Comparison of ENCODE assay signal across 18 cellular contexts in the genomic region with DNA sequence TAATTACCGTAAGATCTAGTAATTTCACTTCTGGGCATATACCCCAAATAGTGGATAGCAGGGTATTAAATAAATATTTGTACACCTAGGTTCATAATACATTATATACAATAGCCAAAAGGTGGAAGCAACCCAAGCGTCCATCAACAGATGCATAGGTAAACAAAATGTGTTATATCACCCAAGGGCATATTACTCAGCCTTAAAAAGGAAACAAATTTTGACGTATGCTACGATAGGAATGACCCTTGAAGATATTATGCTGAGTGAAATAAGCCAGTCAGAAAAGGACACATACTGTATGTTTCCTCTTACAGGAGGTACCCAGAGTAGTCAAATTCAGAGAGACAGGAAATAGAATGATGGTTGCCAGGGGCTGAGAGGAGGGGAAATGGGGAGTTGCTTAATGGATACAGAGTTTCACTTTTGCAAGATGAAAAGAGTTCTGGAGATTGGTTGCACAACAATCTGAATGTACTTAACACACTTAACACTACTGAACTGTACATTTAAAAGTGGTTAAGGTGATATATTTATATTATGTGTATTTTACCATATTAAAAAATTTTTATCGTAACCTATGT.
"Had no signal": no experiment of that assay in that cellular context is flagged by ENCODE, and none has a peak within 500 bp of the region (broad histone marks: within the 10 kb centered on the region; RNA-seq: fewer than 3 reads in every experiment).

No MANE protein-coding gene starts in this region.

- H3K9me3 Mint-ChIP-seq: activated CD8-positive, alpha-beta T cell treated with anti-CD3 and anti-CD28 coated beads for 36 hours; activated T-cell treated with anti-CD3 and anti-CD28 coated beads, Interleukin-2, amount 50 U/mL, for 4 hours had no signal

- DNase-seq: activated CD4-positive, CD25-positive, alpha-beta regulatory T cell treated with anti-CD3 and anti-CD28 coated beads, Interleukin-2, amount 50 U/mL, for 72 hours; activated CD8-positive, alpha-beta T cell treated with anti-CD3 and anti-CD28 coated beads for 36 hours; activated effector memory CD4-positive, alpha-beta T cell treated with Interleukin-2 at 50 U/mL for 16 hours; activated naive CD4-positive, alpha-beta T cell treated with anti-CD3 and anti-CD28 coated beads, Interleukin-2, amount 50 U/mL, for 16 hours; activated T-cell treated with anti-CD3 and anti-CD28 coated beads, Interleukin-2, amount 50 U/mL, for 4 hours; body of pancreas; cortex of kidney; effector CD8-positive, alpha-beta T cell; foreskin keratinocyte; head of caudate nucleus; immature natural killer cell; mesendoderm; nucleus accumbens; stimulated activated CD4-positive, alpha-beta T cell treated with anti-CD3 and anti-CD28 coated beads, Interleukin-15, amount 100 ng/mL, for 24 hours; stimulated activated CD4-positive, alpha-beta T cell treated with anti-CD3 and anti-CD28 coated beads, Interleukin-4, amount 100 ng/mL, for 1 hour; stimulated activated naive CD4-positive, alpha-beta T cell; T-helper 9 cell had no signal

- ATAC-seq: activated CD8-positive, alpha-beta T cell treated with anti-CD3 and anti-CD28 coated beads for 36 hours; activated T-cell treated with anti-CD3 and anti-CD28 coated beads, Interleukin-2, amount 50 U/mL, for 4 hours; body of pancreas; foreskin keratinocyte had no signal

- H3K36me3 Mint-ChIP-seq: immature natural killer cell had no signal

- H3K27ac Mint-ChIP-seq: activated CD8-positive, alpha-beta T cell treated with anti-CD3 and anti-CD28 coated beads for 36 hours; immature natural killer cell; nephron had no signal

- H3K4me1 Mint-ChIP-seq: immature natural killer cell, nephron had no signal

- H3K4me3 Mint-ChIP-seq: activated CD8-positive, alpha-beta T cell treated with anti-CD3 and anti-CD28 coated beads for 36 hours; activated T-cell treated with anti-CD3 and anti-CD28 coated beads, Interleukin-2, amount 50 U/mL, for 4 hours; immature natural killer cell; nephron had no signal
